21 cellular contexts compared by ENCODE assay signal in genomic region chr2:96926236-96926635, GRCh38.
"Had no signal": no experiment of that assay in that cellular context is flagged by ENCODE, and none has a peak within 500 bp of the region (broad histone marks: within the 10 kb centered on the region; RNA-seq: fewer than 3 reads in every experiment).

No MANE protein-coding gene starts in this region.

- FAIRE-seq: endometrium, frontal cortex had no signal

- H3K9me3 ChIP-seq: body of pancreas, mucosa of descending colon, transverse colon, vagina had no signal

- H3K36me3 ChIP-seq: transverse colon, vagina, WERI-Rb-1 had no signal

- DNase-seq: activated CD4-positive, alpha-beta T cell treated with anti-CD3 and anti-CD28 coated beads for 1 hour; activated CD8-positive, alpha-beta memory T cell treated with anti-CD3 and anti-CD28 coated beads for 24 hours; activated CD8-positive, alpha-beta memory T cell treated with anti-CD3 and anti-CD28 coated beads, Interleukin-2, amount 50 U/mL, for 48 hours; activated effector memory CD4-positive, alpha-beta T cell treated with anti-CD3 and anti-CD28 coated beads, Interleukin-2, amount 50 U/mL, for 16 hours; activated naive CD8-positive, alpha-beta T cell treated with anti-CD3 and anti-CD28 coated beads, Interleukin-2, amount 10 ng/mL, durations not matched to agents 7 days and 5 days; activated T-cell treated with anti-CD3 and anti-CD28 coated beads, Interleukin-2, amount 50 U/mL, for 72 hours; body of pancreas; central memory CD4-positive, alpha-beta T cell; left ventricle myocardium superior; natural killer cell; stimulated activated CD4-positive, alpha-beta T cell treated with anti-CD3 and anti-CD28 coated beads, Interleukin-12 subunit alpha, Interleukin-12 subunit beta, amount 100 ng/mL, for 4 hours; stimulated activated CD4-positive, alpha-beta T cell treated with anti-CD3 and anti-CD28 coated beads, Interleukin-1b, Interleukin-23, amount 100 ng/mL, for 48 hours; stimulated activated naive CD4-positive, alpha-beta T cell treated with Interleukin-2 at 50 U/mL for 16 hours; transverse colon; WERI-Rb-1 had no signal

- ATAC-seq: activated T-cell treated with anti-CD3 and anti-CD28 coated beads, Interleukin-2, amount 50 U/mL, for 72 hours; body of pancreas; left ventricle myocardium superior; mucosa of descending colon; natural killer cell had no signal

- H3K4me1 Mint-ChIP-seq: memory B cell had no signal

- H3K9me3 Mint-ChIP-seq: activated naive CD8-positive, alpha-beta T cell treated with anti-CD3 and anti-CD28 coated beads, Interleukin-2, amount 10 ng/mL, durations not matched to agents 7 days and 5 days; activated T-cell treated with anti-CD3 and anti-CD28 coated beads, Interleukin-2, amount 50 U/mL, for 72 hours; memory B cell; natural killer cell had no signal

- H3K27ac ChIP-seq: body of pancreas, coronary artery, vagina, WERI-Rb-1 had no signal

- H3K36me3 Mint-ChIP-seq: activated naive CD8-positive, alpha-beta T cell treated with anti-CD3 and anti-CD28 coated beads, Interleukin-2, amount 10 ng/mL, durations not matched to agents 7 days and 5 days; memory B cell; natural killer cell had no signal

- H3K27ac Mint-ChIP-seq: activated naive CD8-positive, alpha-beta T cell treated with anti-CD3 and anti-CD28 coated beads, Interleukin-2, amount 10 ng/mL, durations not matched to agents 7 days and 5 days; activated T-cell treated with anti-CD3 and anti-CD28 coated beads, Interleukin-2, amount 50 U/mL, for 72 hours; memory B cell; natural killer cell had no signal

- H3K4me3 ChIP-seq: body of pancreas, coronary artery, mucosa of descending colon, transverse colon, vagina had no signal

- H3K27me3 ChIP-seq: body of pancreas, transverse colon, vagina had no signal

- H3K4me3 Mint-ChIP-seq: activated naive CD8-positive, alpha-beta T cell treated with anti-CD3 and anti-CD28 coated beads, Interleukin-2, amount 10 ng/mL, durations not matched to agents 7 days and 5 days; memory B cell had no signal
